Comparison of ENCODE assay signal across 8 cellular contexts in the genomic region with DNA sequence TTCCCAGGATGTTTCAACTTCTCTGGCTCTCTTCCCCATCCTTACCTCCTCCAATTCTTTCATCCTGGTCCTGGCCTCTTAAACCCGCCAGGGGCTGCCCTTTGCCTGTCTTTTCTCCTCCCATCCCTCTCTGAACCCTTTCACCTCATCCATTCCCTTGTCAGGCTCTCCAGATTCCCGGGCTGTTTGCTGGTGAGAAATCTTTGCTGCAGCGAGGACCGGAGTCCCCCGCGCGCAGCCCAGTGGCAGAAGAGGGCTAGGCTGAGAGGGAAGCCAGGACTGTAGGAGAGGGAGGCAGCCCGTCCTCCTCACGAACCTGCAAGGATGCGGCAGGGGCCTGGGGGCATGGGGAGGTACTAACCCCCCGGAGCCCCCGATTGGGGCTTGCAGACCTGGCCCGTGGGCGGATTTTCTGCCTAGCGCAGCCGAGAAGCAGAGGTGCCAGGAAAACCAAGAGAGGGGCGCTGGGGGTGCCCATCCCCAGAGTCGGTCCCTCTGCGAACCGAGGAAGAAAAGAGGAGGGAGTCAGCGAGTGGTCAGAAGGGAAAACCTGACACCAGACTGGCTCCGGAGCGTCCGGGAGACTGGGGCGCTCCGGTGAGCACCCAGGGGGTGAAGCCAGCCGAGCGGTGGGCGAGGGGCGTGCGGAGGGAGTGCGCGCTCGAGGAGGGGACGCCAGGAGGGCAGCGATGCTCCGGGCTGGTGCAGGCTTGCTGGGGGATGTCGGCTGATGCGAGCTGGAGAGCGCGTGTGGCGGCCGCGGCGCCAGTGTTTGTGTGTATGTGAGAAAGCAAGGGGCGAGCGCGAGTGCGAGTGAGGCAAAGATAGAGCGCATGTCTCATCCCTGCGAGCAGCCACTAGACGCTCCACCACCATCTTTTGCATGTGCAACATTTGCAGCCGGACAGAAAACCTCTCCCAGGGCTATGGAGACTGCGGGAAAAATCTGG. TPM values are rescaled to one million over a fixed set of nuclear protein-coding genes. Genes with fewer than 3 reads are reported as not detected.
DNase-seq lines count a peak whose midpoint lies in the region; ATAC-seq and TF ChIP-seq lines count a peak whose summit lies in the region.

A gene (plus strand): TSS at position 242 of the 950 bp plus-strand sequence. CDS start 925 bp downstream, outside the sequence.

- H3K4me1 ChIP-seq in body of pancreas (peaks cover 21% of the 10 kb centered on the region), iPS DF 6.9 (ENCODE audit: control insufficient read depth, insufficient read depth, low read length) (peaks cover 3% of the 10 kb centered on the region; the same call in 1 of the 2 replicates)

- 1% methylated on average over 54 of the region's 54 CpGs for WGBS in body of pancreas, 2 donors
- WGBS in iPS DF 6.9 (ENCODE audit: insufficient coverage, insufficient read length), result no CpG with 5 or more reads among the region's 54 CpGs

- no peak for TF ChIP-seq CTCF in body of pancreas (IDR thresholded peaks at IDR 0.05)

- intact Hi-C loops in body of pancreas (cut with DNase I) (no loop called here), sciatic nerve (cut with DNase I) (no loop called here)

- H3K36me3 ChIP-seq in body of pancreas (replicated peaks in 1 of 2; ENCODE audit: insufficient read depth in 1 of 2, low read depth in 2 of 2), result no peaks in the 10 kb centered on the region
- no peaks in the 10 kb centered on the region for H3K36me3 ChIP-seq in iPS DF 6.9 (ENCODE audit: control insufficient read depth, insufficient read depth, low read length)

- DNase-seq in DMS53 treated with DMSO at 0.1 percent for 48 hours (lab: John Stamatoyannopoulos, UW; ENCODE audit: unreplicated experiment) (peak; percentile 56), NCI-H2029 (lab: John Stamatoyannopoulos, UW) (peak; percentile 48), body of pancreas (peak in 3 of 4 donors; percentile 8 to 34 (median 24)), iPS DF 6.9 (ENCODE audit: low read depth, low spot score) (no peak), sciatic nerve (ENCODE audit: low spot score) (peak; percentile 54)

- H3K9me3 ChIP-seq in body of pancreas (no peaks in the 10 kb centered on the region), iPS DF 6.9 (ENCODE audit: control insufficient read depth, insufficient read depth, low read length) (no peaks in the 10 kb centered on the region)

- H3K4me3 ChIP-seq in body of pancreas (no peak within 1 kb of the TSS), iPS DF 6.9 (ENCODE audit: low read length) (peak within 1 kb of the TSS; percentile 63)

- peak in 1 of 3 donors; percentile 7 for TF ChIP-seq POLR2A in body of pancreas (IDR thresholded peaks at IDR 0.05)

- peak; percentile 73 for ATAC-seq in body of pancreas
- peak; percentile 68 for ATAC-seq in sciatic nerve
- ATAC-seq in GM21515 (IDR thresholded peaks at IDR 0.05; ENCODE audit: unreplicated experiment), result no peak
- ATAC-seq in HG02798 (IDR thresholded peaks at IDR 0.05; ENCODE audit: poor library complexity, unreplicated experiment), result no peak
- ATAC-seq in HG03565 (IDR thresholded peaks at IDR 0.05; ENCODE audit: unreplicated experiment), result no peak

- peaks cover 0 to 32% of the 10 kb centered on the region in 2 donors for H3K27me3 ChIP-seq in body of pancreas
- H3K27me3 ChIP-seq in iPS DF 6.9 (ENCODE audit: control insufficient read depth, insufficient read depth, low read length), result no peaks in the 10 kb centered on the region; the same call in 1 of the 2 replicates

- H3K27ac ChIP-seq in body of pancreas, result no peak within 1 kb of the TSS
- H3K27ac ChIP-seq in iPS DF 6.9 (ENCODE audit: low read length), result no peak within 1 kb of the TSS

RNA-seq across cellular contexts. Expression of the gene that starts here (rescaled TPM):
- total RNA-seq in body of pancreas (under 1 TPM in 1 of 2 donors, not detected in 1; 0.26 TPM), sciatic nerve (0.45 TPM)

Comparison
In these comparisons a context has a peak if more than half of its experiments do, and no peak if none do; other contexts are left out.
1. Peak in DNase-seq and ATAC-seq in body of pancreas; RNA of the gene not detected or under 1 TPM.
2. Peak in DNase-seq and ATAC-seq in sciatic nerve; RNA of the gene not detected or under 1 TPM.